8 cellular contexts compared by ENCODE assay signal in genomic region chr9:85142461-85143401, GRCh38.
DNase-seq lines count a peak whose midpoint lies in the region; ATAC-seq, FAIRE-seq and TF ChIP-seq lines count a peak whose summit lies in the region.

No MANE protein-coding gene starts in this region.

- H3K27ac ChIP-seq in foreskin keratinocyte: no peak overlapping the region

- ATAC-seq in foreskin keratinocyte (peak; percentile 62), sciatic nerve (peak; percentile 85), GM19351 (IDR thresholded peaks at IDR 0.05; ENCODE audit: unreplicated experiment) (no peak)
- no peak for ATAC-seq in activated naive CD4-positive, alpha-beta T cell treated with anti-CD3 and anti-CD28 coated beads, Interleukin-2, amount 50 U/mL, for 72 hours

- H3K27me3 ChIP-seq in foreskin keratinocyte: no peaks in the 10 kb centered on the region

- FAIRE-seq in GM19239 (lab: Jason Lieb, UNC): no peak

- peak; percentile 70 for TF ChIP-seq CTCF in foreskin keratinocyte (conservative IDR thresholded peaks at IDR 0.05)

- peak; percentile 9 for DNase-seq in GM19239 (ENCODE audit: insufficient read length, low spot score)
- peak; percentile 56 for DNase-seq in NCI-H748 treated with DMSO at 0.1 percent for 48 hours (lab: John Stamatoyannopoulos, UW)
- no peak for DNase-seq in foreskin keratinocyte
- DNase-seq in sciatic nerve (ENCODE audit: low spot score): peak; percentile 72
- DNase-seq in NCI-H1436 (lab: John Stamatoyannopoulos, UW): no peak
- no peak for DNase-seq in activated naive CD4-positive, alpha-beta T cell treated with anti-CD3 and anti-CD28 coated beads, Interleukin-2, amount 50 U/mL, for 72 hours (ENCODE audit: low spot score in 2 of 2)
- DNase-seq in activated T-cell treated with anti-CD3 and anti-CD28 coated beads, Interleukin-2, amount 50 U/mL, for 48 hours: no peak

- peaks cover 6 to 8% of the 10 kb centered on the region in 2 donors for H3K9me3 Mint-ChIP-seq in activated naive CD4-positive, alpha-beta T cell treated with anti-CD3 and anti-CD28 coated beads, Interleukin-2, amount 50 U/mL, for 72 hours

- H3K4me1 ChIP-seq in foreskin keratinocyte: no peaks in the 10 kb centered on the region

- no peaks in the 10 kb centered on the region for H3K36me3 Mint-ChIP-seq in activated naive CD4-positive, alpha-beta T cell treated with anti-CD3 and anti-CD28 coated beads, Interleukin-2, amount 50 U/mL, for 72 hours

- intact Hi-C loops in sciatic nerve (cut with DNase I): no loop called here

- no peak overlapping the region for H3K27ac Mint-ChIP-seq in activated naive CD4-positive, alpha-beta T cell treated with anti-CD3 and anti-CD28 coated beads, Interleukin-2, amount 50 U/mL, for 72 hours

Comparison
In these comparisons a context has a peak if more than half of its experiments do, and no peak if none do; other contexts are left out.
1. DNase-seq: peak in GM19239 (single experiment), NCI-H748 treated with DMSO at 0.1 percent for 48 hours (single experiment) and sciatic nerve (single experiment); none in foreskin keratinocyte (0 of 2), NCI-H1436 (single experiment), activated naive CD4-positive, alpha-beta T cell treated with anti-CD3 and anti-CD28 coated beads, Interleukin-2, amount 50 U/mL, for 72 hours (0 of 2) and activated T-cell treated with anti-CD3 and anti-CD28 coated beads, Interleukin-2, amount 50 U/mL, for 48 hours (0 of 2).
2. ATAC-seq: peak in foreskin keratinocyte (single experiment) and sciatic nerve (single experiment); none in activated naive CD4-positive, alpha-beta T cell treated with anti-CD3 and anti-CD28 coated beads, Interleukin-2, amount 50 U/mL, for 72 hours (0 of 2) and GM19351 (single experiment).